In the genomic region with DNA sequence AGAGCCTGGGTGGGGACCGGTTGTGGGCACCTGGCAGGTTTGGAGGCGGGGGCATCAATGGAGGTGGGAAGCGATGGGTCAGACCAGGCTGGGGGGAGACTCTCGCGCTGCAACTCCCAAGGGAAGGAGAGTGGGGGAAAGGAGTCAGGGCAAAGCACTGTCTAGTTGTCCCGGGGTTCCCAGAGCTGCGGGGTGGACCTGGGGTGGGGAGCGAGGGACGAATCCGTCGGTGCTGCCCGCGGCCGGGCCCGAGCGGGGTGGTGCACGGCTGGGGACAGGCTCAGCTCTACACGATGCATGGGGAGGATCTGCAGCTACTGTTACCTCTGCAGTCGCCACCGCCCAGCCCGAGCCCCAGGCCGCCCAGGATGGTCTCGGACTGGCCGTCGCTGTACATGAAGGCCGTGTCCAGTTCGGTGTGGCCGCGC, we compare ENCODE assay signal across 1 cellular context.
TF ChIP-seq lines count a peak whose summit lies in the region.

No MANE protein-coding gene starts in this region.

TF ChIP-seq in HEK293, 187 proteins besides CTCF, POLR2A, EP300 and RAD21 (continued from another document):
- TF ChIP-seq, protein P1, sequence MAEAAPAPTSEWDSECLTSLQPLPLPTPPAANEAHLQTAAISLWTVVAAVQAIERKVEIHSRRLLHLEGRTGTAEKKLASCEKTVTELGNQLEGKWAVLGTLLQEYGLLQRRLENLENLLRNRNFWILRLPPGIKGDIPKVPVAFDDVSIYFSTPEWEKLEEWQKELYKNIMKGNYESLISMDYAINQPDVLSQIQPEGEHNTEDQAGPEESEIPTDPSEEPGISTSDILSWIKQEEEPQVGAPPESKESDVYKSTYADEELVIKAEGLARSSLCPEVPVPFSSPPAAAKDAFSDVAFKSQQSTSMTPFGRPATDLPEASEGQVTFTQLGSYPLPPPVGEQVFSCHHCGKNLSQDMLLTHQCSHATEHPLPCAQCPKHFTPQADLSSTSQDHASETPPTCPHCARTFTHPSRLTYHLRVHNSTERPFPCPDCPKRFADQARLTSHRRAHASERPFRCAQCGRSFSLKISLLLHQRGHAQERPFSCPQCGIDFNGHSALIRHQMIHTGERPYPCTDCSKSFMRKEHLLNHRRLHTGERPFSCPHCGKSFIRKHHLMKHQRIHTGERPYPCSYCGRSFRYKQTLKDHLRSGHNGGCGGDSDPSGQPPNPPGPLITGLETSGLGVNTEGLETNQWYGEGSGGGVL (tag by site-specific recombination; IDR thresholded peaks at IDR 0.05), result peak; percentile 79
- TF ChIP-seq GLI4 (tag by site-specific recombination; IDR thresholded peaks at IDR 0.05), result 0 out of 2 replicates have a peak, but pooled peaks have one; percentile 52
- TF ChIP-seq KLF16 (tag by site-specific recombination; IDR thresholded peaks at IDR 0.05), result no peak
- no peak for TF ChIP-seq HOXD13 (CRISPR knock-in tag; IDR thresholded peaks at IDR 0.05; ENCODE audit: borderline replicate concordance)
- TF ChIP-seq ZFHX2 (tag by site-specific recombination; conservative IDR thresholded peaks at IDR 0.05), result peak; percentile 35
- TF ChIP-seq PATZ1 (tag by site-specific recombination; IDR thresholded peaks at IDR 0.05), result peak; percentile 37; the same call in 1 of the 2 replicates
- TF ChIP-seq ZBTB26 (tag by site-specific recombination; optimal IDR thresholded peaks at IDR 0.05), result peak; percentile 89
- peak; percentile 65 for TF ChIP-seq ZNF335 (tag by site-specific recombination; conservative IDR thresholded peaks at IDR 0.05)
- 0 out of 2 replicates have a peak, but pooled peaks have one; percentile 64 for TF ChIP-seq HOXC10 (CRISPR knock-in tag; IDR thresholded peaks at IDR 0.05)
- peak; percentile 42; the same call in 1 of the 2 replicates for TF ChIP-seq GLIS2 (tag by site-specific recombination; IDR thresholded peaks at IDR 0.05)
- TF ChIP-seq ZNF10 (tag by site-specific recombination; IDR thresholded peaks at IDR 0.05), result no peak
- TF ChIP-seq ZNF544 (tag by site-specific recombination; IDR thresholded peaks at IDR 0.05), result no peak
- peak; percentile 10; the same call in 1 of the 2 replicates for TF ChIP-seq ZBTB20 (tag by site-specific recombination; IDR thresholded peaks at IDR 0.05)
- TF ChIP-seq ZNF19 (tag by site-specific recombination; IDR thresholded peaks at IDR 0.05; ENCODE audit: low read depth), result no peak
- TF ChIP-seq ZNF366 (tag by site-specific recombination; conservative IDR thresholded peaks at IDR 0.05), result no peak
- TF ChIP-seq ZNF391 (tag by site-specific recombination; IDR thresholded peaks at IDR 0.05; ENCODE audit: borderline replicate concordance, low read depth), result peak; percentile 32; the same call in 1 of the 2 replicates
- TF ChIP-seq, protein P2, sequence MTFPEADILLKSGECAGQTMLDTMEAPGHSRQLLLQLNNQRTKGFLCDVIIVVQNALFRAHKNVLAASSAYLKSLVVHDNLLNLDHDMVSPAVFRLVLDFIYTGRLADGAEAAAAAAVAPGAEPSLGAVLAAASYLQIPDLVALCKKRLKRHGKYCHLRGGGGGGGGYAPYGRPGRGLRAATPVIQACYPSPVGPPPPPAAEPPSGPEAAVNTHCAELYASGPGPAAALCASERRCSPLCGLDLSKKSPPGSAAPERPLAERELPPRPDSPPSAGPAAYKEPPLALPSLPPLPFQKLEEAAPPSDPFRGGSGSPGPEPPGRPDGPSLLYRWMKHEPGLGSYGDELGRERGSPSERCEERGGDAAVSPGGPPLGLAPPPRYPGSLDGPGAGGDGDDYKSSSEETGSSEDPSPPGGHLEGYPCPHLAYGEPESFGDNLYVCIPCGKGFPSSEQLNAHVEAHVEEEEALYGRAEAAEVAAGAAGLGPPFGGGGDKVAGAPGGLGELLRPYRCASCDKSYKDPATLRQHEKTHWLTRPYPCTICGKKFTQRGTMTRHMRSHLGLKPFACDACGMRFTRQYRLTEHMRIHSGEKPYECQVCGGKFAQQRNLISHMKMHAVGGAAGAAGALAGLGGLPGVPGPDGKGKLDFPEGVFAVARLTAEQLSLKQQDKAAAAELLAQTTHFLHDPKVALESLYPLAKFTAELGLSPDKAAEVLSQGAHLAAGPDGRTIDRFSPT (tag by site-specific recombination; IDR thresholded peaks at IDR 0.05), result peak; percentile 59; the same call in 1 of the 2 replicates
- 0 out of 2 replicates have a peak, but pooled peaks have one; percentile 42 for TF ChIP-seq ZNF501 (tag by site-specific recombination; IDR thresholded peaks at IDR 0.05)
- TF ChIP-seq ZNF394 (tag by site-specific recombination; IDR thresholded peaks at IDR 0.05; ENCODE audit: borderline replicate concordance), result no peak
- 0 out of 2 replicates have a peak, but pooled peaks have one; percentile 21 for TF ChIP-seq ZBTB10 (tag by site-specific recombination; IDR thresholded peaks at IDR 0.05)
TF ChIP-seq in HEK293: peak in this region for 16.
